ENCODE assay signal across 14 cellular contexts in genomic region chr18:39661856-39662366, GRCh38.
A peak's percentile ranks its signal among the peaks of the same experiment; 100 is the strongest.
DNase-seq lines count a peak whose midpoint lies in the region; ATAC-seq, FAIRE-seq and TF ChIP-seq lines count a peak whose summit lies in the region.
"Had no signal": no experiment of that assay in that cellular context is flagged by ENCODE, and none has a peak within 500 bp of the region (broad histone marks: within the 10 kb centered on the region; RNA-seq: fewer than 3 reads in every experiment).

No MANE protein-coding gene starts in this region.

- H3K27me3 ChIP-seq in mammary epithelial cell (ENCODE audit: insufficient read depth, low read length), result no peaks in the 10 kb centered on the region
- H3K27me3 ChIP-seq in breast epithelium, result no peaks in the 10 kb centered on the region
- H3K27me3 ChIP-seq in bronchial epithelial cell (ENCODE audit: control insufficient read depth, insufficient read depth, low read length), result no peaks in the 10 kb centered on the region
- no peaks in the 10 kb centered on the region for H3K27me3 ChIP-seq in foreskin keratinocyte
- H3K27me3 ChIP-seq in vagina, result no peaks in the 10 kb centered on the region
- H3K27me3 ChIP-seq: BLaER1 treated with 17β-estradiol and CSF1 and Interleukin-3, amounts not matched to agents 10 nM and 100 nM had no signal

- H3K27ac ChIP-seq in mammary epithelial cell (ENCODE audit: insufficient read depth, low read depth, low read length), result no peak overlapping the region
- H3K27ac ChIP-seq in breast epithelium, result no peak overlapping the region
- H3K27ac ChIP-seq in foreskin keratinocyte, result no peak overlapping the region
- no peak overlapping the region for H3K27ac ChIP-seq in vagina
- H3K27ac ChIP-seq: BLaER1 treated with 17β-estradiol and CSF1 and Interleukin-3, amounts not matched to agents 10 nM and 100 nM had no signal

- H3K9me3 ChIP-seq in mammary epithelial cell (replicated peaks; ENCODE audit: insufficient read depth, low read length) (no peaks in the 10 kb centered on the region), breast epithelium (no peaks in the 10 kb centered on the region), vagina (no peaks in the 10 kb centered on the region)
- H3K9me3 ChIP-seq: BLaER1 treated with 17β-estradiol and CSF1 and Interleukin-3, amounts not matched to agents 10 nM and 100 nM had no signal

- TF ChIP-seq POLR2A in breast epithelium (IDR thresholded peaks at IDR 0.05) (no peak), vagina (IDR thresholded peaks at IDR 0.05) (no peak)

- in situ Hi-C loops in mammary epithelial cell (cut with MboI; ENCODE audit: low sequenced_read_pairs in 2 of 2), result no loop called here

- H4K20me1 ChIP-seq in mammary epithelial cell (ENCODE audit: insufficient read depth, low read length), result no peaks in the 10 kb centered on the region
- H4K20me1 ChIP-seq: BLaER1 treated with 17β-estradiol and CSF1 and Interleukin-3, amounts not matched to agents 10 nM and 100 nM had no signal

- CTCF ChIA-PET in mammary epithelial cell (lab: Charles Lee; ENCODE audit: low non-redundant PET), result no interaction called here

- WGBS in mammary epithelial cell (ENCODE audit: low coverage, missing lambda C conversion rate), result 85% methylated on average over 2 of the region's 2 CpGs

- FAIRE-seq in bronchial epithelial cell (lab: Jason Lieb, UNC), result no peak
- FAIRE-seq: GM18507 had no signal

- intact Hi-C loops in mammary epithelial cell (cut with micrococcal nuclease) (no loop called here), breast epithelium (cut with DNase I; ENCODE audit: low total_unique reads) (no loop called here), vagina (cut with DNase I) (no loop called here)

- DNase-seq in mammary epithelial cell (peak; percentile 21), breast epithelium (ENCODE audit: low spot score in 2 of 2) (no peak), bronchial epithelial cell (ENCODE audit: low read depth) (peak; percentile 63), foreskin keratinocyte (peak in 1 of 2 donors; percentile 60), NK-92 (lab: John Stamatoyannopoulos, UW; ENCODE audit: unreplicated experiment) (no peak), vagina (ENCODE audit: extremely low spot score in 2 of 2) (no peak)
- DNase-seq: ACHN; CD4-positive, CD25-positive, alpha-beta regulatory T cell; DMS53; H9 had no signal

- no peak overlapping the region for H2AFZ ChIP-seq in mammary epithelial cell (ENCODE audit: low read depth, low read length)
- H2AFZ ChIP-seq: GM23338 had no signal

- H3K9ac ChIP-seq in mammary epithelial cell (ENCODE audit: insufficient read depth, low read length), result no peak overlapping the region
- H3K9ac ChIP-seq: BLaER1 treated with 17β-estradiol and CSF1 and Interleukin-3, amounts not matched to agents 10 nM and 100 nM had no signal

- H3K36me3 ChIP-seq in mammary epithelial cell (ENCODE audit: insufficient read depth, low read length), result no peaks in the 10 kb centered on the region
- no peaks in the 10 kb centered on the region for H3K36me3 ChIP-seq in breast epithelium
- H3K36me3 ChIP-seq in bronchial epithelial cell (ENCODE audit: control insufficient read depth, insufficient read depth, low read length), result no peaks in the 10 kb centered on the region
- no peaks in the 10 kb centered on the region for H3K36me3 ChIP-seq in vagina
- H3K36me3 ChIP-seq: BLaER1 treated with 17β-estradiol and CSF1 and Interleukin-3, amounts not matched to agents 10 nM and 100 nM had no signal

- H3K4me3 ChIP-seq in mammary epithelial cell (replicated peaks in 1 of 3; ENCODE audit: insufficient read depth in 1 of 3, low read depth in 2 of 3, low read length in 3 of 3), result no peak overlapping the region
- H3K4me3 ChIP-seq in breast epithelium, result no peak overlapping the region
- H3K4me3 ChIP-seq in bronchial epithelial cell (ENCODE audit: low read depth, low read length), result no peak overlapping the region
- H3K4me3 ChIP-seq in vagina, result no peak overlapping the region
- H3K4me3 ChIP-seq: BLaER1 treated with 17β-estradiol and CSF1 and Interleukin-3, amounts not matched to agents 10 nM and 100 nM; GM23338 had no signal

- ATAC-seq in foreskin keratinocyte, result peak; percentile 70
- no peak for ATAC-seq in GM18511 (IDR thresholded peaks at IDR 0.05; ENCODE audit: unreplicated experiment)
- ATAC-seq: GM23338 had no signal

- H3K4me1 ChIP-seq in mammary epithelial cell (ENCODE audit: insufficient read depth, low read length) (peaks cover 2% of the 10 kb centered on the region), breast epithelium (no peaks in the 10 kb centered on the region), foreskin keratinocyte (peaks cover 9% of the 10 kb centered on the region), vagina (no peaks in the 10 kb centered on the region)
- H3K4me1 ChIP-seq: BLaER1 treated with 17β-estradiol and CSF1 and Interleukin-3, amounts not matched to agents 10 nM and 100 nM had no signal

- TF ChIP-seq CTCF in mammary epithelial cell (conservative IDR thresholded peaks at IDR 0.05 in 1 of 2, IDR thresholded peaks at IDR 0.05 in 1 of 2; ENCODE audit: extremely low read depth in 1 of 2, insufficient read depth in 1 of 2, low read depth in 1 of 2, low read length in 2 of 2) (no peak), breast epithelium (IDR thresholded peaks at IDR 0.05) (no peak), bronchial epithelial cell (IDR thresholded peaks at IDR 0.05; ENCODE audit: insufficient read depth, low read length, severe bottlenecking) (no peak), foreskin keratinocyte (conservative IDR thresholded peaks at IDR 0.05) (no peak), vagina (IDR thresholded peaks at IDR 0.05) (no peak)

- no peak overlapping the region for H3K4me2 ChIP-seq in mammary epithelial cell (ENCODE audit: insufficient read depth, low read depth, low read length)
- H3K4me2 ChIP-seq: BLaER1 treated with 17β-estradiol and CSF1 and Interleukin-3, amounts not matched to agents 10 nM and 100 nM; GM23338 had no signal

- BruUV-seq in mammary epithelial cell (replicated peaks; lab: Mats Ljungman, UMichigan), result no TSS peak

- dilution Hi-C loops in mammary epithelial cell (cut with HindIII; ENCODE audit: low sequenced_read_pairs), result no loop called here

- no peaks in the 10 kb centered on the region for H3K79me2 ChIP-seq in mammary epithelial cell (ENCODE audit: insufficient read depth, low read length)

Comparison
In these comparisons a context has a peak if more than half of its experiments do, and no peak if none do; other contexts are left out.
1. DNase-seq: peak in mammary epithelial cell (single experiment) and bronchial epithelial cell (single experiment); none in breast epithelium (0 of 2), NK-92 (single experiment) and vagina (0 of 2).